ENCODE assay signal across 28 cellular contexts in genomic region chr1:184166495-184166894, GRCh38.
"Had no signal": no experiment of that assay in that cellular context is flagged by ENCODE, and none has a peak within 500 bp of the region (broad histone marks: within the 10 kb centered on the region; RNA-seq: fewer than 3 reads in every experiment).

No MANE protein-coding gene starts in this region.

- H3K27me3 ChIP-seq: gastrocnemius medialis, heart left ventricle, left lung, right atrium auricular region, suprapubic skin, transverse colon, upper lobe of right lung, uterus had no signal

- H3K4me1 ChIP-seq: prostate gland, uterus had no signal

- DNase-seq: effector CD8-positive, alpha-beta T cell; endodermal cell; foreskin fibroblast; gastrocnemius medialis; heart left ventricle; hippocampal formation; left cardiac atrium; left lung; mammary epithelial cell; naive thymus-derived CD8-positive, alpha-beta T cell; nephron progenitor cell; nucleus accumbens; stimulated activated CD4-positive, alpha-beta T cell treated with anti-CD3 and anti-CD28 coated beads, Interleukin-12 subunit alpha, Interleukin-12 subunit beta, amount 100 ng/mL, for 4 hours; stimulated activated CD4-positive, alpha-beta T cell treated with anti-CD3 and anti-CD28 coated beads, Interleukin-1b, Interleukin-23, amount 100 ng/mL, for 48 hours; stimulated activated CD4-positive, alpha-beta T cell treated with anti-CD3 and anti-CD28 coated beads, Interleukin-4, amount 100 ng/mL, for 1 hour; stimulated activated CD8-positive, alpha-beta memory T cell treated with anti-CD3 and anti-CD28 coated beads, Interleukin-4, amount 100 ng/mL, for 48 hours; stimulated activated naive CD4-positive, alpha-beta T cell; stimulated activated naive CD8-positive, alpha-beta T cell treated with anti-CD3 and anti-CD28 coated beads, Interleukin-15, amount 100 ng/mL, for 72 hours; transverse colon; upper lobe of right lung; uterus had no signal

- H3K27ac ChIP-seq: epithelial cell of prostate, gastrocnemius medialis, prostate gland, right atrium auricular region, suprapubic skin, transverse colon, upper lobe of right lung, uterus had no signal

- H3K4me3 ChIP-seq: gastrocnemius medialis, heart left ventricle, left lung, prostate gland, right atrium auricular region, smooth muscle cell, suprapubic skin, transverse colon, upper lobe of right lung, uterus had no signal

- H3K36me3 ChIP-seq: gastrocnemius medialis, heart left ventricle, left lung, prostate gland, right atrium auricular region, suprapubic skin, transverse colon, upper lobe of right lung, uterus had no signal

- H3K9me3 ChIP-seq: gastrocnemius medialis, heart left ventricle, left lung, prostate gland, right atrium auricular region, suprapubic skin, transverse colon, upper lobe of right lung, uterus had no signal

- ATAC-seq: esophagus mucosa; gastrocnemius medialis; heart left ventricle; left cardiac atrium; left lung; naive thymus-derived CD8-positive, alpha-beta T cell; sciatic nerve; stimulated activated naive CD8-positive, alpha-beta T cell treated with anti-CD3 and anti-CD28 coated beads, Interleukin-15, amount 100 ng/mL, for 72 hours; upper lobe of right lung had no signal
